Comparison of ENCODE assay signal across 8 cellular contexts in genomic region chr9:127981559-127982121, GRCh38. TPM values are rescaled to one million over a fixed set of nuclear protein-coding genes. Genes with fewer than 3 reads are reported as not detected.
DNase-seq lines count a peak whose midpoint lies in the region; ATAC-seq and TF ChIP-seq lines count a peak whose summit lies in the region.

No MANE protein-coding gene starts in this region.

- intact Hi-C loops in colonic mucosa (cut with DNase I) = no loop called here
- intact Hi-C loops in natural killer cell (cut with micrococcal nuclease) = loop anchor here (2.0 kb wide), 1 partner anchor 53 kb away; no protein-coding TSS in a partner anchor

- peak; percentile 47 for DNase-seq in AG08395 (ENCODE audit: low spot score)
- DNase-seq in MG63 = no peak
- DNase-seq in colonic mucosa = no peak
- DNase-seq in natural killer cell = no peak
- no peak for DNase-seq in left lobe of liver (ENCODE audit: low spot score)
- no peak for DNase-seq in NCI-H2196 treated with DMSO at 0.1 percent for 48 hours (lab: John Stamatoyannopoulos, UW; ENCODE audit: unreplicated experiment)

- H3K36me3 ChIP-seq in MG63 (peaks cover 14% of the 10 kb centered on the region), colonic mucosa (no peaks in the 10 kb centered on the region)

- peaks cover 5 to 22% of the 10 kb centered on the region in 2 donors for H3K4me1 Mint-ChIP-seq in natural killer cell

- H3K27me3 Mint-ChIP-seq in natural killer cell (ENCODE audit: low read depth in 2 of 2) = no peaks in the 10 kb centered on the region

- peak overlapping the region; percentile 87 for H3K4me3 Mint-ChIP-seq in natural killer cell

- peak overlapping the region; percentile 49 for H3K4me3 ChIP-seq in MG63
- peak overlapping the region; percentile 39 for H3K4me3 ChIP-seq in colonic mucosa

- ATAC-seq in natural killer cell (no peak), GM18870 (IDR thresholded peaks at IDR 0.05; ENCODE audit: unreplicated experiment) (no peak), left lobe of liver (no peak), GM21529 (IDR thresholded peaks at IDR 0.05; ENCODE audit: unreplicated experiment) (no peak)

- H3K9me3 Mint-ChIP-seq in natural killer cell = no peaks in the 10 kb centered on the region

- H3K9ac ChIP-seq in colonic mucosa (ENCODE audit: low read depth in 2 of 2, low read length in 2 of 2) = peak overlapping the region; percentile 77 to 97

- no peaks in the 10 kb centered on the region for H3K36me3 Mint-ChIP-seq in natural killer cell

- H3K9me3 ChIP-seq in MG63 (no peaks in the 10 kb centered on the region), colonic mucosa (no peaks in the 10 kb centered on the region)

- TF ChIP-seq CTCF in colonic mucosa (IDR thresholded peaks at IDR 0.05) (no peak), natural killer cell (IDR thresholded peaks at IDR 0.05) (no peak)

- H3K27me3 ChIP-seq in MG63 = no peaks in the 10 kb centered on the region
- no peaks in the 10 kb centered on the region for H3K27me3 ChIP-seq in colonic mucosa

- peak overlapping the region; percentile 80 for H3K27ac ChIP-seq in colonic mucosa

- peak overlapping the region; percentile 59 to 91 for H3K27ac Mint-ChIP-seq in natural killer cell

- H3K4me1 ChIP-seq in colonic mucosa = peaks cover 9% of the 10 kb centered on the region

RNA-seq across cellular contexts. Expression of gene EEIG1, which starts 0.9 kb away (rescaled TPM):
- 10.3 and 11.8 TPM in 2 replicates for total RNA-seq in MG63 (2014; rRNA removed; shearing (Covaris generic); ENCODE audit: low replicate concordance)
- total RNA-seq in colonic mucosa (10 to 100 TPM; 72.2 to 95.9 TPM), natural killer cell (10 to 100 TPM; 10.3 to 36.0 (median 28.2) TPM), left lobe of liver (42.5 TPM)

RNA-seq across cellular contexts. Expression of gene DPM2, which starts 44.0 kb away (rescaled TPM):
- 23.3 and 38.9 TPM in 2 replicates for total RNA-seq in MG63 (2014; rRNA removed; shearing (Covaris generic); ENCODE audit: low replicate concordance)
- 10 to 100 TPM; 25.7 to 38.9 TPM for total RNA-seq in colonic mucosa
- 10 to 100 TPM; 22.9 to 31.4 (median 24.1) TPM for total RNA-seq in natural killer cell
- 12.4 TPM for total RNA-seq in left lobe of liver

RNA-seq across cellular contexts. Expression of gene PIP5KL1, which starts 51.1 kb away (rescaled TPM):
- total RNA-seq in MG63 (2014; rRNA removed; shearing (Covaris generic); ENCODE audit: low replicate concordance) = 0.13 TPM in 1 of 2 replicates, not detected in the other
- total RNA-seq in colonic mucosa (under 1 TPM; 0.85 to 0.89 TPM), natural killer cell (1 to 10 TPM in 1 of 3 donors, under 1 TPM in 2; 0.52 to 1.4 (median 0.97) TPM), left lobe of liver (0.40 TPM)
